In genomic region chr16:50462793-50463507, GRCh38 we compare ENCODE assay signal across 25 cellular contexts.
A peak's percentile ranks its signal among the peaks of the same experiment; 100 is the strongest.
DNase-seq lines count a peak whose midpoint lies in the region; ATAC-seq, FAIRE-seq and TF ChIP-seq lines count a peak whose summit lies in the region.
"Had no signal": no experiment of that assay in that cellular context is flagged by ENCODE, and none has a peak within 500 bp of the region (broad histone marks: within the 10 kb centered on the region; RNA-seq: fewer than 3 reads in every experiment).

No MANE protein-coding gene starts in this region.

- no peak overlapping the region for H4K91ac ChIP-seq in H1 (replicated peaks; ENCODE audit: insufficient read length, low read length)

- no peak overlapping the region for H3K56ac ChIP-seq in H1 (replicated peaks; ENCODE audit: insufficient read length, low read depth, low read length)

- no peak overlapping the region; a peak in 2 of 22 replicates for H3K9ac ChIP-seq in BLaER1 treated with 17β-estradiol and CSF1 and Interleukin-3, amounts not matched to agents 10 nM and 100 nM
- H3K9ac ChIP-seq in HUES48 (ENCODE audit: low read depth, low read length), result no peak overlapping the region
- no peak overlapping the region for H3K9ac ChIP-seq in H1 (replicated peaks in 1 of 4; ENCODE audit: extremely low read depth in 1 of 4, low read depth in 3 of 4, low read length in 3 of 4)

- no peaks in the 10 kb centered on the region for H3K9me3 ChIP-seq in BLaER1 treated with 17β-estradiol and CSF1 and Interleukin-3, amounts not matched to agents 10 nM and 100 nM (replicated peaks in 1 of 11)
- H3K9me3 ChIP-seq in HUES48 (ENCODE audit: control insufficient read depth, insufficient read depth, low read length), result no peaks in the 10 kb centered on the region
- H3K9me3 ChIP-seq in H1 (ENCODE audit: insufficient read depth in 2 of 2, low read depth in 1 of 2, low read length in 1 of 2), result no peaks in the 10 kb centered on the region
- no peaks in the 10 kb centered on the region for H3K9me3 ChIP-seq in osteoblast (ENCODE audit: low read depth, low read length)
- H3K9me3 ChIP-seq: gastroesophageal sphincter, tibial nerve had no signal

- H2BK120ac ChIP-seq in H1 (replicated peaks; ENCODE audit: low read depth, low read length), result no peak overlapping the region

- H4K20me1 ChIP-seq in BLaER1 treated with 17β-estradiol and CSF1 and Interleukin-3, amounts not matched to agents 10 nM and 100 nM, result 0 out of 22 replicates have a peak, but pooled peaks cover 0 to 6% (median 0%) of the 10 kb centered on the region in 11 experiments
- H4K20me1 ChIP-seq in H1 (replicated peaks in 1 of 2; ENCODE audit: control insufficient read depth in 1 of 2, insufficient read depth in 2 of 2, low read length in 2 of 2) (no peaks in the 10 kb centered on the region), osteoblast (ENCODE audit: insufficient read depth, low read length) (no peaks in the 10 kb centered on the region)

- CTCF ChIA-PET in H1 (lab: Charles Lee; ENCODE audit: partially characterized antibody), result interaction anchor here (0.6 to 6.7 kb wide), 7 partner anchors 10 to 213 kb away, joined by 3 to 55 read pairs (median 9); no protein-coding TSS in a partner anchor

- ATAC-seq in HG03025 (IDR thresholded peaks at IDR 0.05; ENCODE audit: low FRiP score, unreplicated experiment) (no peak), GM19463 (IDR thresholded peaks at IDR 0.05; ENCODE audit: unreplicated experiment) (no peak), left ventricle myocardium superior (no peak)
- ATAC-seq: activated CD8-positive, alpha-beta memory T cell treated with anti-CD3 and anti-CD28 coated beads, Interleukin-2, amount 10 ng/mL, durations not matched to agents 7 days and 5 days; gastroesophageal sphincter; stimulated activated naive CD8-positive, alpha-beta T cell treated with anti-CD3 and anti-CD28 coated beads, Interleukin-15, amount 100 ng/mL, for 72 hours had no signal

- peaks cover 0 to 11% (median 6%) of the 10 kb centered on the region in 11 experiments; a peak in 11 of 22 replicates for H3K27me3 ChIP-seq in BLaER1 treated with 17β-estradiol and CSF1 and Interleukin-3, amounts not matched to agents 10 nM and 100 nM
- H3K27me3 ChIP-seq in HUES48 (ENCODE audit: control insufficient read depth, insufficient read depth, low read length) (peaks cover 41% of the 10 kb centered on the region), H1 (replicated peaks in 1 of 4; ENCODE audit: control insufficient read depth in 3 of 4, extremely low read depth in 1 of 4, insufficient read depth in 3 of 4, low read length in 3 of 4) (peaks cover 0 to 14% (median 10%) of the 10 kb centered on the region in 4 experiments; a peak in 4 of 7 replicates), osteoblast (ENCODE audit: insufficient read depth, low read length) (peaks cover 14% of the 10 kb centered on the region)

- H2AK5ac ChIP-seq in H1 (ENCODE audit: low read depth, low read length), result no peak overlapping the region

- 36% methylated on average over 12 of the region's 12 CpGs; no CpG with 5 or more reads in 1 of the 2 experiments for WGBS in H1 (ENCODE audit: extremely low coverage in 1 of 2, insufficient coverage in 1 of 2, insufficient read length in 1 of 2, insufficient replicate concordance in 2 of 2, low coverage in 1 of 2, low lambda C conversion rate in 2 of 2, missing lambda C conversion rate in 1 of 2), 2 experiments

- no peak overlapping the region for H3K14ac ChIP-seq in H1 (ENCODE audit: insufficient read length)

- H3K4me2 ChIP-seq in BLaER1 treated with 17β-estradiol and CSF1 and Interleukin-3, amounts not matched to agents 10 nM and 100 nM, result peak overlapping the region in 8 of 11 experiments; percentile 39 to 73 (median 64); a peak in 15 of 22 replicates
- H3K4me2 ChIP-seq in H1 (ENCODE audit: insufficient read depth in 1 of 2, low read depth in 2 of 2, low read length in 2 of 2) (peak overlapping the region; percentile 40 to 46; a peak in 2 of 4 replicates), osteoblast (ENCODE audit: insufficient read depth, low read length) (no peak overlapping the region)
- H3K4me2 ChIP-seq: hepatocyte had no signal

- peaks cover 4% of the 10 kb centered on the region for H3K23me2 ChIP-seq in H1 (ENCODE audit: low read depth, low read length)

- peak in 1 of 2 experiments; percentile 49 for DNase-seq in H1 (ENCODE audit: low read depth in 1 of 2, low spot score in 2 of 2)
- DNase-seq in osteoblast (ENCODE audit: insufficient read length, low spot score, missing footprints), result peak; percentile 65
- no peak for DNase-seq in left ventricle myocardium superior
- DNase-seq: activated CD4-positive, alpha-beta T cell treated with anti-CD3 and anti-CD28 coated beads, Interleukin-2, amount 10 ng/mL, durations not matched to agents 24 days and 14 days; activated CD8-positive, alpha-beta memory T cell treated with anti-CD3 and anti-CD28 coated beads, Interleukin-2, amount 10 ng/mL, durations not matched to agents 7 days and 5 days; aorta; cortex of kidney; DND-41; HFFc6; mesenchymal stem cell; NCI-H1694 treated with DMSO at 0.1 percent for 48 hours; nucleus accumbens; small intestine; stimulated activated CD4-positive, alpha-beta T cell treated with anti-CD3 and anti-CD28 coated beads, Interleukin-1b, Interleukin-23, amount 100 ng/mL, for 48 hours; stimulated activated CD8-positive, alpha-beta memory T cell treated with anti-CD3 and anti-CD28 coated beads, Interleukin-4, amount 100 ng/mL, for 48 hours; stimulated activated naive CD8-positive, alpha-beta T cell treated with anti-CD3 and anti-CD28 coated beads, Interleukin-15, amount 100 ng/mL, for 72 hours had no signal

- H2BK20ac ChIP-seq in H1 (ENCODE audit: low read length), result peak overlapping the region; percentile 67

- no peak overlapping the region for H4K8ac ChIP-seq in H1 (ENCODE audit: extremely low read depth, insufficient read depth, low read length)

- intact Hi-C loops in left ventricle myocardium superior (cut with micrococcal nuclease), result no loop called here

- no peak overlapping the region for H2BK12ac ChIP-seq in H1 (ENCODE audit: low read depth, low read length)

- no peak overlapping the region for H2BK15ac ChIP-seq in H1 (ENCODE audit: low read length)

- TF ChIP-seq RAD21 in H1 (IDR thresholded peaks at IDR 0.05 in 1 of 2, conservative IDR thresholded peaks at IDR 0.05 in 1 of 2; ENCODE audit: low read depth in 2 of 2, low read length in 2 of 2), result no peak

- no peak for FAIRE-seq in H1 (lab: Jason Lieb, UNC)
- FAIRE-seq: small intestine had no signal

- H3K23ac ChIP-seq in H1 (ENCODE audit: insufficient read length), result no peak overlapping the region

- no peak overlapping the region for H3K4ac ChIP-seq in H1 (replicated peaks; ENCODE audit: insufficient read length, low read depth, low read length)

- no peak overlapping the region for H4K5ac ChIP-seq in H1 (ENCODE audit: insufficient read length, low read depth, low read length)

- no peak overlapping the region for H3K27ac ChIP-seq in BLaER1 treated with 17β-estradiol and CSF1 and Interleukin-3, amounts not matched to agents 10 nM and 100 nM
- peak overlapping the region; percentile 26 for H3K27ac ChIP-seq in HUES48 (ENCODE audit: low read depth, low read length)
- H3K27ac ChIP-seq in H1 (ENCODE audit: low read depth, low read length), result no peak overlapping the region
- no peak overlapping the region for H3K27ac ChIP-seq in osteoblast (ENCODE audit: low read depth, low read length)
- H3K27ac ChIP-seq: C4-2B, gastroesophageal sphincter, hepatocyte, HL-60, tibial nerve had no signal

- TF ChIP-seq EP300 in H1 (IDR thresholded peaks at IDR 0.05; ENCODE audit: borderline replicate concordance in 1 of 2, low read depth in 2 of 2, low read length in 2 of 2), result no peak

- TF ChIP-seq CTCF in H1 (IDR thresholded peaks at IDR 0.05; ENCODE audit: control extremely low read depth in 1 of 3, insufficient read depth in 1 of 3, low read depth in 1 of 3, low read length in 3 of 3), result no peak
- TF ChIP-seq CTCF in osteoblast (IDR thresholded peaks at IDR 0.05; ENCODE audit: extremely low read depth, low read depth, low read length), result no peak

- no peak overlapping the region for H3K4me3 ChIP-seq in BLaER1 treated with 17β-estradiol and CSF1 and Interleukin-3, amounts not matched to agents 10 nM and 100 nM
- H3K4me3 ChIP-seq in HUES48 (ENCODE audit: low read depth, low read length) (no peak overlapping the region), H1 (ENCODE audit: extremely low read depth in 1 of 4, insufficient read depth in 2 of 4, low read depth in 3 of 4, low read length in 4 of 4) (peak overlapping the region in 1 of 4 experiments; percentile 13; a peak in 2 of 8 replicates), osteoblast (ENCODE audit: insufficient read depth, low read length) (no peak overlapping the region)
- H3K4me3 ChIP-seq: gastroesophageal sphincter, hepatocyte, tibial nerve had no signal

- 0 out of 2 replicates have a peak overlapping the region, but pooled peaks have one; percentile 11 for H2BK5ac ChIP-seq in H1 (ENCODE audit: low read depth, low read length)

- no peaks in the 10 kb centered on the region for H3K79me1 ChIP-seq in H1 (ENCODE audit: low read depth, low read length)

- no peaks in the 10 kb centered on the region for H3K36me3 ChIP-seq in BLaER1 treated with 17β-estradiol and CSF1 and Interleukin-3, amounts not matched to agents 10 nM and 100 nM
- H3K36me3 ChIP-seq in HUES48 (ENCODE audit: control insufficient read depth, insufficient read depth, low read length) (no peaks in the 10 kb centered on the region), H1 (ENCODE audit: control insufficient read depth in 2 of 4, insufficient read depth in 4 of 4, low read length in 3 of 4) (no peaks in the 10 kb centered on the region), osteoblast (ENCODE audit: insufficient read depth, low read length) (no peaks in the 10 kb centered on the region)
- H3K36me3 ChIP-seq: gastroesophageal sphincter, tibial nerve had no signal

- no peak overlapping the region for H2AFZ ChIP-seq in H1 (ENCODE audit: low read length)
- no peak overlapping the region for H2AFZ ChIP-seq in osteoblast (ENCODE audit: low read length)
- H2AFZ ChIP-seq: hepatocyte had no signal

- peaks cover 0 to 38% (median 27%) of the 10 kb centered on the region in 10 experiments; a peak in 17 of 20 replicates for H3K4me1 ChIP-seq in BLaER1 treated with 17β-estradiol and CSF1 and Interleukin-3, amounts not matched to agents 10 nM and 100 nM
- H3K4me1 ChIP-seq in HUES48 (ENCODE audit: control insufficient read depth, insufficient read depth, low read length), result peaks cover 43% of the 10 kb centered on the region
- peaks cover 13 to 27% (median 20%) of the 10 kb centered on the region in 4 experiments for H3K4me1 ChIP-seq in H1 (replicated peaks in 1 of 4; ENCODE audit: control insufficient read depth in 3 of 4, insufficient read depth in 4 of 4, low read length in 3 of 4)
- no peaks in the 10 kb centered on the region for H3K4me1 ChIP-seq in osteoblast (ENCODE audit: insufficient read depth, low read length)

- POLR2A ChIA-PET in H1 (lab: Charles Lee; ENCODE audit: partially characterized antibody), result interaction anchor here (0.7 kb wide), 1 partner anchor 8 kb away, joined by 3 read pairs; no protein-coding TSS in a partner anchor

- 0 out of 2 replicates have a peak overlapping the region, but pooled peaks have one; percentile 13 for H3K18ac ChIP-seq in H1 (ENCODE audit: extremely low read depth, low read length)

- no peak for TF ChIP-seq POLR2A in H1 (IDR thresholded peaks at IDR 0.05; ENCODE audit: control extremely low read depth in 1 of 2, low read depth in 2 of 2, low read length in 2 of 2)

- H3K79me2 ChIP-seq in H1 (ENCODE audit: control insufficient read depth in 1 of 2, insufficient read depth in 2 of 2, low read length in 2 of 2), result no peaks in the 10 kb centered on the region
- H3K79me2 ChIP-seq in osteoblast (ENCODE audit: insufficient read depth, low read length), result no peaks in the 10 kb centered on the region
- H3K79me2 ChIP-seq: hepatocyte had no signal
